3 cellular contexts compared by ENCODE assay signal in genomic region chr9:116340270-116340669, GRCh38.
TF ChIP-seq lines count a peak whose summit lies in the region.

No MANE protein-coding gene starts in this region.

TF ChIP-seq in SK-N-SH, 30 proteins besides CTCF, POLR2A, EP300 and RAD21 (continued from another document):
- no peak for TF ChIP-seq REST (IDR thresholded peaks at IDR 0.05; ENCODE audit: low read depth, low read length)

TF ChIP-seq in SK-N-SH treated with all-trans-retinoic acid at 6 μM for 48 hours, 23 proteins besides CTCF, POLR2A, EP300 and RAD21 (continued from another document):
- TF ChIP-seq TSHZ2 (CRISPR knock-in tag; IDR thresholded peaks at IDR 0.05) (no peak), ZNF565 (CRISPR knock-in tag; conservative IDR thresholded peaks at IDR 0.05; ENCODE audit: low read depth) (no peak), ZC3H10 (CRISPR knock-in tag; IDR thresholded peaks at IDR 0.05) (no peak), BACH2 (CRISPR knock-in tag; IDR thresholded peaks at IDR 0.05; ENCODE audit: borderline replicate concordance) (no peak), ESRRG (CRISPR knock-in tag; IDR thresholded peaks at IDR 0.05) (no peak), ZFP30 (CRISPR knock-in tag; IDR thresholded peaks at IDR 0.05) (no peak), CSRNP3 (CRISPR knock-in tag; IDR thresholded peaks at IDR 0.05) (no peak), TOX (CRISPR knock-in tag; IDR thresholded peaks at IDR 0.05; ENCODE audit: borderline replicate concordance) (no peak), ZFP3 (CRISPR knock-in tag; IDR thresholded peaks at IDR 0.05) (no peak), POU6F1 (CRISPR knock-in tag; IDR thresholded peaks at IDR 0.05; ENCODE audit: borderline replicate concordance, low read depth) (no peak)

TF ChIP-seq in GM23338, 12 proteins besides CTCF, POLR2A, EP300 and RAD21:
- TF ChIP-seq ZNF462 (CRISPR knock-in tag; IDR thresholded peaks at IDR 0.05), result no peak
- TF ChIP-seq NANOG (IDR thresholded peaks at IDR 0.05; ENCODE audit: borderline replicate concordance), result no peak
- TF ChIP-seq POLR2AphosphoS5 (IDR thresholded peaks at IDR 0.05; ENCODE audit: low read depth), result no peak
- TF ChIP-seq ZNF114 (CRISPR knock-in tag; IDR thresholded peaks at IDR 0.05), result no peak
- no peak for TF ChIP-seq ZNF331 (CRISPR knock-in tag; IDR thresholded peaks at IDR 0.05; ENCODE audit: low read depth)
- no peak for TF ChIP-seq REST (IDR thresholded peaks at IDR 0.05; ENCODE audit: unreplicated experiment)
- TF ChIP-seq JUNB (IDR thresholded peaks at IDR 0.05; ENCODE audit: unreplicated experiment), result no peak
- TF ChIP-seq EZH2 (IDR thresholded peaks at IDR 0.05; ENCODE audit: low read depth, unreplicated experiment), result no peak
- TF ChIP-seq EZH2phosphoT487 (IDR thresholded peaks at IDR 0.05; ENCODE audit: unreplicated experiment), result no peak
- no peak for TF ChIP-seq ETS1 (IDR thresholded peaks at IDR 0.05)
- no peak for TF ChIP-seq CREB1 (CRISPR knock-in tag; IDR thresholded peaks at IDR 0.05; ENCODE audit: low read depth)
- TF ChIP-seq STAT1 (IDR thresholded peaks at IDR 0.05; ENCODE audit: unreplicated experiment), result no peak
